ENCODE assay signal across 19 cellular contexts in the genomic region with DNA sequence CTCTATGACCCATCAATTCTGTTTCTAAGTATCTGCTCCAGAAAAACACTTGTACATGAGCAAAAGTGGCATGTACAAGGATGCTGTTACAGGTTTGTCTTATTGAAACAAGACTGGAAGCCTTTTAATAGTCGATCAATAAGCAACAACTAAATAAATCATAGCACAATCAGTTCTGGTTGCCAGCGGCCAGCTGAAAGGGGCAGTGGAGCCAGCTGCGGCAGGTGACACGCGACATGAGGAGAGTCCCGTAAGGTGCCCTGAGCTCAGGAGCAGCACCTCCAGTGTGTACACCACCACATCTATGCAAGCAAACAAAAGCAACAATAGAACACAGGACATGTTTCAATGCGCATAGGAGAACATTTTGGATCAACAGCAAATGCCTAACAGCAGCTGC.
"Had no signal": no experiment of that assay in that cellular context is flagged by ENCODE, and none has a peak within 500 bp of the region (broad histone marks: within the 10 kb centered on the region; RNA-seq: fewer than 3 reads in every experiment).

No MANE protein-coding gene starts in this region.

- ATAC-seq: lower lobe of right lung; stimulated activated naive CD8-positive, alpha-beta T cell treated with anti-CD3 and anti-CD28 coated beads, Interleukin-15, amount 100 ng/mL, for 72 hours had no signal

- H3K4me3 ChIP-seq: dorsolateral prefrontal cortex, esophagus squamous epithelium, lower lobe of right lung, thoracic aorta had no signal

- H3K27ac ChIP-seq: dorsolateral prefrontal cortex, esophagus squamous epithelium, lower lobe of right lung, parathyroid adenoma, thoracic aorta had no signal

- H3K9me3 ChIP-seq: esophagus squamous epithelium, lower lobe of right lung, thoracic aorta had no signal

- FAIRE-seq: urothelium cell line had no signal

- H3K4me1 ChIP-seq: lower lobe of right lung, parathyroid adenoma had no signal

- DNase-seq: activated CD4-positive, alpha-beta memory T cell treated with anti-CD3 and anti-CD28 coated beads for 36 hours; activated CD4-positive, alpha-beta T cell treated with anti-CD3 and anti-CD28 coated beads for 1 hour; activated gamma-delta T cell treated with Interleukin-2 at 50 U/mL for 16 hours; activated naive CD8-positive, alpha-beta T cell treated with anti-CD3 and anti-CD28 coated beads, Interleukin-2, amount 10 ng/mL, durations not matched to agents 7 days and 5 days; activated T-cell treated with anti-CD3 and anti-CD28 coated beads, Interleukin-2, amount 50 U/mL, for 48 hours; anterior cingulate cortex; dorsolateral prefrontal cortex; esophagus squamous epithelium; foreskin fibroblast; glutamatergic neuron; immature natural killer cell; lower lobe of right lung; midbrain; stimulated activated CD4-positive, alpha-beta T cell treated with anti-CD3 and anti-CD28 coated beads, Interleukin-15, amount 100 ng/mL, for 24 hours; stimulated activated CD4-positive, alpha-beta T cell treated with anti-CD3 and anti-CD28 coated beads, Interleukin-4, amount 100 ng/mL, for 24 hours; stimulated activated naive CD8-positive, alpha-beta T cell treated with anti-CD3 and anti-CD28 coated beads, Interleukin-15, amount 100 ng/mL, for 72 hours had no signal

- H3K36me3 ChIP-seq: lower lobe of right lung, thoracic aorta had no signal

- H3K27me3 ChIP-seq: dorsolateral prefrontal cortex, esophagus squamous epithelium had no signal
